8 cellular contexts compared by ENCODE assay signal in the genomic region with DNA sequence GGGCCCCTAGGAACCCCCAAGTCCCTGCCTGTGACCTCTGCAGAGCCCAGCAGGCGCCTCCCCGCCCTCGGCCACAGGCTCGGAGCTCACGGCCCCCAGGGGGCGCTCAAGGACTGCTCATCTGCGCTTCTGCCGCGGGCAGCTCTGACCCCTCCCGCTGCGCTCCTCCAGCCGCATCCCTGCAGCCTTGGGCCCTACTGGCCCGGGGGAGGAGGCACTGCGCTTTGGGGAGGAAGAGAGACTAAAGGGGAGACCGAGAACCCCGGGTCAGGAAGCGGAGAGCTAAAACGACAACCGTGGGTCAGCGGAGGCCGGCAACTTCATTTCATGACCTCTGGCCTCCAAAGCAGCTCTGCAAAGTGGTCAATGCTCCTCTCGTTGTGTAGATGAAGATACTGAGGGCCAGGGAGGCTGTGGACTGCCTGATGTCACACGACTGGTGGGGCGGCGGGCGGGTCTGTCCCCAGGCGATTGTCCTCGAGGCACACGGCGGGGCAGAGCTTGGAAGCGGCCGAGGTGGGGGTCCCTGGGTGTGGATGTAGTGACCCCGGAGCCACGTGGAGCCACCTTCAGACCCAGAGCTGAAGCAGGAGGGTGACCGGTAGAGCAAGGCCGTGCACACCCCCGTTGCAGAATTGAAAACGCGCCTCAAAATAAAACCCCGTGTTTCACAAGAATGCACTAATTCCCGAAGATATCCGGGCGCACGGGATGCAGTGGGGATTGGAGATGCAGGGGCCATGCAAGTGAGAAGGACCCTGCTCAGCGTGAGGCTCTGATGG. TPM values are rescaled to one million over a fixed set of nuclear protein-coding genes. Genes with fewer than 3 reads are reported as not detected.
DNase-seq lines count a peak whose midpoint lies in the region; ATAC-seq and TF ChIP-seq lines count a peak whose summit lies in the region.

No MANE protein-coding gene starts in this region.

- DNase-seq in AG08396 (ENCODE audit: low spot score) (peak; percentile 94), NAMALWA (ENCODE audit: low spot score) (peak; percentile 79), T follicular helper cell (ENCODE audit: low read depth) (peak; percentile 62), adrenal gland (peak; percentile 82 to 92 (median 90)), left ventricle myocardium inferior (peak; percentile 90), pons (ENCODE audit: low spot score) (peak; percentile 81), tibial nerve (ENCODE audit: low spot score in 2 of 2) (peak; percentile 67 to 82)

- intact Hi-C loops in adrenal gland (cut with DNase I): loop anchor here (2.0 to 5.0 kb wide), 5 partner anchors 42 to 459 kb away; no protein-coding TSS in a partner anchor
- intact Hi-C loops in left ventricle myocardium inferior (cut with micrococcal nuclease): loop anchor here (2.0 to 10.0 kb wide), 2 partner anchors 139 to 461 kb away; no protein-coding TSS in a partner anchor

- H3K4me3 ChIP-seq in adrenal gland: peak overlapping the region in 1 of 4 donors; percentile 21
- peak overlapping the region; percentile 61 for H3K4me3 ChIP-seq in left ventricle myocardium inferior
- H3K4me3 ChIP-seq in tibial nerve: peak overlapping the region in 3 of 4 donors; percentile 24 to 45 (median 39)

- peak in 1 of 2 donors; percentile 35 for TF ChIP-seq EP300 in tibial nerve (IDR thresholded peaks at IDR 0.05)

- ATAC-seq in GM19395 (IDR thresholded peaks at IDR 0.05; ENCODE audit: unreplicated experiment): peak; percentile 53

- no peak for TF ChIP-seq POLR2A in adrenal gland (IDR thresholded peaks at IDR 0.05)
- TF ChIP-seq POLR2A in tibial nerve (IDR thresholded peaks at IDR 0.05): no peak

- TF ChIP-seq CTCF in adrenal gland (IDR thresholded peaks at IDR 0.05) (peak; percentile 91 to 96 (median 94)), left ventricle myocardium inferior (IDR thresholded peaks at IDR 0.05; ENCODE audit: borderline replicate concordance) (peak; percentile 94), tibial nerve (IDR thresholded peaks at IDR 0.05) (peak; percentile 88 to 98 (median 97))

- peaks cover 7 to 11% of the 10 kb centered on the region in 2 donors for H3K4me1 ChIP-seq in adrenal gland (replicated peaks in 1 of 2)
- H3K4me1 ChIP-seq in left ventricle myocardium inferior: peaks cover 15% of the 10 kb centered on the region
- H3K4me1 ChIP-seq in tibial nerve: peaks cover 0 to 15% (median 8%) of the 10 kb centered on the region in 4 donors

- H3K27me3 ChIP-seq in adrenal gland (no peaks in the 10 kb centered on the region), left ventricle myocardium inferior (ENCODE audit: low read depth) (peaks cover 15% of the 10 kb centered on the region), tibial nerve (peaks cover 0 to 3% of the 10 kb centered on the region in 2 donors)

- H3K9me3 ChIP-seq in adrenal gland (replicated peaks in 1 of 3): no peaks in the 10 kb centered on the region
- no peaks in the 10 kb centered on the region for H3K9me3 ChIP-seq in left ventricle myocardium inferior (replicated peaks)
- H3K9me3 ChIP-seq in tibial nerve: no peaks in the 10 kb centered on the region

- H3K27ac ChIP-seq in adrenal gland: no peak overlapping the region
- peak overlapping the region; percentile 77 for H3K27ac ChIP-seq in left ventricle myocardium inferior (replicated peaks)
- peak overlapping the region in 3 of 4 donors; percentile 6 to 82 (median 72) for H3K27ac ChIP-seq in tibial nerve

- 28 to 52% (median 39%) methylated on average over 33 to 45 of the region's 45 CpGs for WGBS in adrenal gland, 4 donors
- WGBS in tibial nerve, 2 donors: 49 to 52% methylated on average over 35 to 36 of the region's 45 CpGs

- H3K36me3 ChIP-seq in adrenal gland (replicated peaks in 1 of 2): no peaks in the 10 kb centered on the region
- no peaks in the 10 kb centered on the region for H3K36me3 ChIP-seq in left ventricle myocardium inferior
- H3K36me3 ChIP-seq in tibial nerve: no peaks in the 10 kb centered on the region

RNA-seq across cellular contexts. Expression of a gene that starts 2.7 kb away (rescaled TPM):
- total RNA-seq in adrenal gland (under 1 TPM in 1 of 8 donors, not detected in 7; 0.61 TPM), left ventricle myocardium inferior (not detected), tibial nerve (not detected)
- not detected for polyA plus RNA-seq in adrenal gland

RNA-seq across cellular contexts. Expression of a gene that starts 56.1 kb away (rescaled TPM):
- total RNA-seq in adrenal gland: 100 to 1,000 TPM in 1 of 8 donors, 10 to 100 TPM in 7; 15.7 to 112 (median 31.6) TPM
- polyA plus RNA-seq in adrenal gland: 100 to 1,000 TPM in 1 of 3 donors, 10 to 100 TPM in 1, 1 to 10 TPM in 1; 6.3 to 267 (median 76.5) TPM
- total RNA-seq in left ventricle myocardium inferior: 0.58 TPM
- total RNA-seq in tibial nerve: 10 to 100 TPM in 2 of 4 donors, 1 to 10 TPM in 2; 5.9 to 54.9 (median 13.8) TPM

Comparison
In these comparisons a context has a peak if more than half of its experiments do, and no peak if none do; other contexts are left out.
1. H3K27ac ChIP-seq: peak in left ventricle myocardium inferior (single experiment) and tibial nerve (3 of 4); none in adrenal gland (0 of 5).
2. Peak in every context shown above with its lines, with median percentiles within 50 percentile points of each other: DNase-seq and CTCF ChIP-seq.